Comparison of ENCODE assay signal across 8 cellular contexts in the genomic region with DNA sequence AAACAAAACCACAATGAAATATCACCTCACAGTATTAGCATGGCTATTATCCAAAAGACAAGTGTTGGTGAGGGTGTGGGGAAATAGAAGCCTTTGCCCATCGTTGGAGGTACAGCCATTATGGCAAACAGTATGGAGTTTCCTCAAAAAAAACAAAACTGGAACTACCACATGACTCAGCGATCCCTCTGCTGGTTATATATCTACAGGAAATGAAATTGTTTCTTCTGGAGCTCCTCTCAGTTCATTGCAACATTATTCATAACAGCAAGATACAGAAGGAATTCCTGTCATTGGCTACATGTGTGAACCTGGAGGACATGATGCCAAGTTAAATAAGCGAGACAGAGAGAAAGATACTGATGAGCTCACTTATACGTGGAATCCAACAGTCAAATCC. TPM values are rescaled to one million over a fixed set of nuclear protein-coding genes. Genes with fewer than 3 reads are reported as not detected.
A peak's percentile ranks its signal among the peaks of the same experiment; 100 is the strongest.
DNase-seq lines count a peak whose midpoint lies in the region; ATAC-seq and TF ChIP-seq lines count a peak whose summit lies in the region.

No MANE protein-coding gene starts in this region.

- peaks cover 8% of the 10 kb centered on the region for H3K4me1 Mint-ChIP-seq in glutamatergic neuron (ENCODE audit: low read depth, unreplicated experiment)

- H3K27me3 ChIP-seq in HCT116 (ENCODE audit: insufficient read depth, low read length): no peaks in the 10 kb centered on the region
- H3K27me3 ChIP-seq in RWPE2 (ENCODE audit: insufficient read depth, poor library complexity, severe bottlenecking): no peaks in the 10 kb centered on the region

- intact Hi-C loops in HCT116 (cut with micrococcal nuclease): loop anchor here (5.0 kb wide), 1 partner anchor 229 kb away; no protein-coding TSS in a partner anchor

- peak overlapping the region; percentile 40 for H2AFZ ChIP-seq in HCT116 (ENCODE audit: low read depth, low read length, poor library complexity, severe bottlenecking)

- H4K20me1 ChIP-seq in HCT116 (ENCODE audit: insufficient read depth): no peaks in the 10 kb centered on the region

- peaks cover 8% of the 10 kb centered on the region for H3K36me3 Mint-ChIP-seq in glutamatergic neuron (ENCODE audit: unreplicated experiment)

- H3K79me2 ChIP-seq in HCT116 (ENCODE audit: insufficient read depth, low read length): peaks cover 23% of the 10 kb centered on the region

- BruUV-seq in HCT116 (replicated peaks; lab: Mats Ljungman, UMichigan): no TSS peak

- H3K27ac ChIP-seq in HCT116 (ENCODE audit: low read depth, low read length) (no peak overlapping the region), RWPE2 (ENCODE audit: poor library complexity, severe bottlenecking) (no peak overlapping the region)

- peak overlapping the region; percentile 8; the same call in 1 of the 2 replicates for H3K4me2 ChIP-seq in HCT116 (ENCODE audit: low read length)

- H3K9me3 Mint-ChIP-seq in glutamatergic neuron (ENCODE audit: unreplicated experiment): no peaks in the 10 kb centered on the region

- H3K36me3 ChIP-seq in HCT116 (ENCODE audit: control insufficient read depth in 1 of 2, insufficient read depth in 2 of 2, low read length in 2 of 2) (peaks cover 0 to 12% of the 10 kb centered on the region in 2 experiments; a peak in 2 of 4 replicates), RWPE2 (ENCODE audit: low read depth) (peaks cover 16% of the 10 kb centered on the region)

- H3K4me1 ChIP-seq in HCT116 (ENCODE audit: control insufficient read depth in 1 of 2, insufficient read depth in 2 of 2, low read length in 2 of 2) (peaks cover 3 to 30% of the 10 kb centered on the region in 2 experiments; a peak in 3 of 4 replicates), RWPE2 (ENCODE audit: insufficient read depth, poor library complexity, severe bottlenecking) (peaks cover 19% of the 10 kb centered on the region)

- H3K4me3 ChIP-seq in HCT116 (replicated peaks in 1 of 2; ENCODE audit: low read depth in 1 of 2, low read length in 2 of 2): no peak overlapping the region
- H3K4me3 ChIP-seq in RWPE2 (ENCODE audit: severe bottlenecking): no peak overlapping the region

- H3K27me3 Mint-ChIP-seq in glutamatergic neuron (ENCODE audit: unreplicated experiment): no peaks in the 10 kb centered on the region

- H3K9me3 ChIP-seq in HCT116 (ENCODE audit: control insufficient read depth in 1 of 2, insufficient read depth in 1 of 2, low read depth in 1 of 2, low read length in 2 of 2): no peaks in the 10 kb centered on the region
- no peaks in the 10 kb centered on the region for H3K9me3 ChIP-seq in RWPE2 (ENCODE audit: severe bottlenecking)

- TF ChIP-seq CTCF in HCT116 (IDR thresholded peaks at IDR 0.05 in 2 of 3, conservative IDR thresholded peaks at IDR 0.05 in 1 of 3; ENCODE audit: borderline replicate concordance in 1 of 3, insufficient read depth in 1 of 3, low read depth in 2 of 3, low read length in 2 of 3) (no peak), RWPE2 (IDR thresholded peaks at IDR 0.05; ENCODE audit: poor library complexity, severe bottlenecking) (peak; percentile 43), glutamatergic neuron (IDR thresholded peaks at IDR 0.05; ENCODE audit: partially characterized antibody, unreplicated experiment) (no peak)

- H3K9me2 ChIP-seq in HCT116 (ENCODE audit: insufficient read depth): no peaks in the 10 kb centered on the region

- H3K9ac ChIP-seq in HCT116 (ENCODE audit: low read length): no peak overlapping the region

- CTCF ChIA-PET in HCT116 (lab: Charles Lee): no interaction called here

- RAD21 ChIA-PET in HCT116 (lab: Charles Lee; ENCODE audit: low non-redundant PET in 1 of 2, low total read pairs in 2 of 2, uncharacterized antibody in 2 of 2, unreplicated experiment in 2 of 2): no interaction called here

- no peak overlapping the region for H3K27ac Mint-ChIP-seq in glutamatergic neuron (ENCODE audit: unreplicated experiment)

- ATAC-seq in HCT116 (no peak), RWPE2 (ENCODE audit: low read depth) (peak; percentile 33), GM21367 (IDR thresholded peaks at IDR 0.05; ENCODE audit: unreplicated experiment) (no peak)

- H3K4me3 Mint-ChIP-seq in glutamatergic neuron (ENCODE audit: unreplicated experiment): no peak overlapping the region

- peak; percentile 59 for DNase-seq in AG08395 (ENCODE audit: low spot score)
- no peak for DNase-seq in HCT116 (ENCODE audit: low read depth, low spot score)
- DNase-seq in RWPE2 (ENCODE audit: low spot score): no peak
- DNase-seq in fibroblast of peridontal ligament (ENCODE audit: extremely low read depth): peak; percentile 79
- no peak for DNase-seq in activated T-cell treated with anti-CD3 and anti-CD28 coated beads, Interleukin-2, amount 50 U/mL, for 48 hours
- DNase-seq in glutamatergic neuron: no peak
- no peak for DNase-seq in HK-2 (ENCODE audit: unreplicated experiment)

- TF ChIP-seq POLR2A in HCT116 (IDR thresholded peaks at IDR 0.05; ENCODE audit: borderline replicate concordance, extremely low read depth, insufficient read depth, insufficient read length): no peak

- POLR2A ChIA-PET in HCT116 (lab: Charles Lee): no interaction called here

- peak; percentile 30; the same call in 1 of the 2 replicates for TF ChIP-seq RAD21 in HCT116 (IDR thresholded peaks at IDR 0.05; ENCODE audit: low read depth)

TF ChIP-seq in HCT116, 20 proteins besides CTCF, POLR2A, EP300 and RAD21:
- TF ChIP-seq SRF (IDR thresholded peaks at IDR 0.05; ENCODE audit: low read depth): no peak
- no peak for TF ChIP-seq ZNF274 (IDR thresholded peaks at IDR 0.05; ENCODE audit: low read depth, low read length)
- TF ChIP-seq POLR2AphosphoS5 (IDR thresholded peaks at IDR 0.05; ENCODE audit: low read depth, low read length): no peak
- no peak for TF ChIP-seq EZH2 (IDR thresholded peaks at IDR 0.05)
- TF ChIP-seq SP1 (IDR thresholded peaks at IDR 0.05; ENCODE audit: low read depth): no peak
- no peak for TF ChIP-seq FOSL1 (IDR thresholded peaks at IDR 0.05; ENCODE audit: low read depth)
- TF ChIP-seq JUND (IDR thresholded peaks at IDR 0.05): no peak
- TF ChIP-seq, protein P1, sequence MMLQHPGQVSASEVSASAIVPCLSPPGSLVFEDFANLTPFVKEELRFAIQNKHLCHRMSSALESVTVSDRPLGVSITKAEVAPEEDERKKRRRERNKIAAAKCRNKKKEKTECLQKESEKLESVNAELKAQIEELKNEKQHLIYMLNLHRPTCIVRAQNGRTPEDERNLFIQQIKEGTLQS (IDR thresholded peaks at IDR 0.05): no peak
- TF ChIP-seq, protein P2, sequence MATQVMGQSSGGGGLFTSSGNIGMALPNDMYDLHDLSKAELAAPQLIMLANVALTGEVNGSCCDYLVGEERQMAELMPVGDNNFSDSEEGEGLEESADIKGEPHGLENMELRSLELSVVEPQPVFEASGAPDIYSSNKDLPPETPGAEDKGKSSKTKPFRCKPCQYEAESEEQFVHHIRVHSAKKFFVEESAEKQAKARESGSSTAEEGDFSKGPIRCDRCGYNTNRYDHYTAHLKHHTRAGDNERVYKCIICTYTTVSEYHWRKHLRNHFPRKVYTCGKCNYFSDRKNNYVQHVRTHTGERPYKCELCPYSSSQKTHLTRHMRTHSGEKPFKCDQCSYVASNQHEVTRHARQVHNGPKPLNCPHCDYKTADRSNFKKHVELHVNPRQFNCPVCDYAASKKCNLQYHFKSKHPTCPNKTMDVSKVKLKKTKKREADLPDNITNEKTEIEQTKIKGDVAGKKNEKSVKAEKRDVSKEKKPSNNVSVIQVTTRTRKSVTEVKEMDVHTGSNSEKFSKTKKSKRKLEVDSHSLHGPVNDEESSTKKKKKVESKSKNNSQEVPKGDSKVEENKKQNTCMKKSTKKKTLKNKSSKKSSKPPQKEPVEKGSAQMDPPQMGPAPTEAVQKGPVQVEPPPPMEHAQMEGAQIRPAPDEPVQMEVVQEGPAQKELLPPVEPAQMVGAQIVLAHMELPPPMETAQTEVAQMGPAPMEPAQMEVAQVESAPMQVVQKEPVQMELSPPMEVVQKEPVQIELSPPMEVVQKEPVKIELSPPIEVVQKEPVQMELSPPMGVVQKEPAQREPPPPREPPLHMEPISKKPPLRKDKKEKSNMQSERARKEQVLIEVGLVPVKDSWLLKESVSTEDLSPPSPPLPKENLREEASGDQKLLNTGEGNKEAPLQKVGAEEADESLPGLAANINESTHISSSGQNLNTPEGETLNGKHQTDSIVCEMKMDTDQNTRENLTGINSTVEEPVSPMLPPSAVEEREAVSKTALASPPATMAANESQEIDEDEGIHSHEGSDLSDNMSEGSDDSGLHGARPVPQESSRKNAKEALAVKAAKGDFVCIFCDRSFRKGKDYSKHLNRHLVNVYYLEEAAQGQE (IDR thresholded peaks at IDR 0.05; ENCODE audit: low read depth): no peak
- no peak for TF ChIP-seq ELF1 (IDR thresholded peaks at IDR 0.05; ENCODE audit: borderline replicate concordance, low read depth)
- TF ChIP-seq, protein P3, sequence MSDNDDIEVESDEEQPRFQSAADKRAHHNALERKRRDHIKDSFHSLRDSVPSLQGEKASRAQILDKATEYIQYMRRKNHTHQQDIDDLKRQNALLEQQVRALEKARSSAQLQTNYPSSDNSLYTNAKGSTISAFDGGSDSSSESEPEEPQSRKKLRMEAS (IDR thresholded peaks at IDR 0.05): no peak
- TF ChIP-seq, protein P4, sequence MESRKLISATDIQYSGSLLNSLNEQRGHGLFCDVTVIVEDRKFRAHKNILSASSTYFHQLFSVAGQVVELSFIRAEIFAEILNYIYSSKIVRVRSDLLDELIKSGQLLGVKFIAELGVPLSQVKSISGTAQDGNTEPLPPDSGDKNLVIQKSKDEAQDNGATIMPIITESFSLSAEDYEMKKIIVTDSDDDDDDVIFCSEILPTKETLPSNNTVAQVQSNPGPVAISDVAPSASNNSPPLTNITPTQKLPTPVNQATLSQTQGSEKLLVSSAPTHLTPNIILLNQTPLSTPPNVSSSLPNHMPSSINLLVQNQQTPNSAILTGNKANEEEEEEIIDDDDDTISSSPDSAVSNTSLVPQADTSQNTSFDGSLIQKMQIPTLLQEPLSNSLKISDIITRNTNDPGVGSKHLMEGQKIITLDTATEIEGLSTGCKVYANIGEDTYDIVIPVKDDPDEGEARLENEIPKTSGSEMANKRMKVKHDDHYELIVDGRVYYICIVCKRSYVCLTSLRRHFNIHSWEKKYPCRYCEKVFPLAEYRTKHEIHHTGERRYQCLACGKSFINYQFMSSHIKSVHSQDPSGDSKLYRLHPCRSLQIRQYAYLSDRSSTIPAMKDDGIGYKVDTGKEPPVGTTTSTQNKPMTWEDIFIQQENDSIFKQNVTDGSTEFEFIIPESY (IDR thresholded peaks at IDR 0.05; ENCODE audit: extremely low read depth, insufficient replicate concordance, low read length): no peak
- TF ChIP-seq EGR1 (IDR thresholded peaks at IDR 0.05; ENCODE audit: low read depth): no peak
- TF ChIP-seq ZFX (IDR thresholded peaks at IDR 0.05): no peak

RNA-seq across cellular contexts. Expression of a gene that starts 2.4 kb away (rescaled TPM):
- total RNA-seq in HCT116 (2021; ENCODE audit: unreplicated experiment) (68.3 TPM), glutamatergic neuron (ENCODE audit: unreplicated experiment) (52.5 TPM)
- polyA plus RNA-seq in HCT116 (2012): 27.6 and 34.1 TPM in 2 replicates

Comparison
In these comparisons a context has a peak if more than half of its experiments do, and no peak if none do; other contexts are left out.
1. DNase-seq: peak in AG08395 (single experiment) and fibroblast of peridontal ligament (single experiment); none in HCT116 (single experiment), RWPE2 (single experiment), activated T-cell treated with anti-CD3 and anti-CD28 coated beads, Interleukin-2, amount 50 U/mL, for 48 hours (0 of 2), glutamatergic neuron (single experiment) and HK-2 (single experiment).